In the genomic region with DNA sequence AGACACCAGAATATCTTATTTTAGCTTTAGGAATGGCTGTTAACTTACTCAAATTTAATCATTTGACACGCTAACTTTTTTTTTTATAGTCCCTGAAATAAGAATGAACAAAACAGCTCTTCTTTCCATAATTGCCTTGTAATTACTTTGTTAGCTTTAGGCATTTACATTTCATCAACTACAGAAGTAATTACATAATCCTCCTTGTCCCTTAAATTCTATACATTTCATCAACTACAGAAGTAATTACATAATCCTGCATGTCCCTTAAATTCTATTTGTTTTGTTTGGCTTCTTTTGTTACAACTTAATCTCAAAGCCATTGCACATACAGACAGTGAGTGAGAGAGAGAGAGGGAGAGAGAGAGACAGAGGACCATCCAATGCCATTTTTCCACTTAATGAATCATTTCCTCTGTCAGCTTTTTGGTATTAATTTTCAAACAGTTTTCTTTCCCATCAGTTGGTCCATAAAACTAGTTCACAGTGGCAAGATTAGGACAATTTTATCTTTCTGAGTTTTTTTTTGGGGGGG, we compare ENCODE assay signal across 29 cellular contexts.
DNase-seq lines count a peak whose midpoint lies in the region; TF ChIP-seq lines count a peak whose summit lies in the region.
"Had no signal": no experiment of that assay in that cellular context is flagged by ENCODE, and none has a peak within 500 bp of the region (broad histone marks: within the 10 kb centered on the region; RNA-seq: fewer than 3 reads in every experiment).

No MANE protein-coding gene starts in this region.

- CTCF ChIA-PET in MCF 10A (lab: Yijun Ruan, JAX) = no interaction called here

- no peaks in the 10 kb centered on the region for H4K20me1 ChIP-seq in neural progenitor cell (ENCODE audit: low read depth)

- H3K9ac ChIP-seq in adipocyte (ENCODE audit: low read length) (no peak overlapping the region), neural progenitor cell (no peak overlapping the region)

- H3K9me3 Mint-ChIP-seq in MCF 10A (ENCODE audit: unreplicated experiment) = no peaks in the 10 kb centered on the region
- H3K9me3 Mint-ChIP-seq in neural progenitor cell = no peaks in the 10 kb centered on the region
- H3K9me3 Mint-ChIP-seq: mesothelial cell of epicardium had no signal

- TF ChIP-seq CTCF in MCF 10A (IDR thresholded peaks at IDR 0.05; ENCODE audit: unreplicated experiment) (no peak), breast epithelium (IDR thresholded peaks at IDR 0.05) (no peak), neural progenitor cell (IDR thresholded peaks at IDR 0.05) (no peak), vagina (IDR thresholded peaks at IDR 0.05) (no peak)

- no peaks in the 10 kb centered on the region for H3K4me1 ChIP-seq in breast epithelium
- H3K4me1 ChIP-seq in adipocyte (ENCODE audit: control insufficient read depth, insufficient read depth, low read length) = no peaks in the 10 kb centered on the region
- H3K4me1 ChIP-seq in neural progenitor cell = peaks cover 9% of the 10 kb centered on the region
- H3K4me1 ChIP-seq in vagina = no peaks in the 10 kb centered on the region
- H3K4me1 ChIP-seq: adrenal gland, gastroesophageal sphincter, HAP-1, spleen had no signal

- intact Hi-C loops in MCF 10A (cut with micrococcal nuclease) = no loop called here
- intact Hi-C loops in breast epithelium (cut with DNase I; ENCODE audit: low total_unique reads) = no loop called here
- intact Hi-C loops in vagina (cut with DNase I) = no loop called here

- H3K79me2 ChIP-seq in neural progenitor cell (ENCODE audit: low read depth) = no peaks in the 10 kb centered on the region

- no peak overlapping the region for H3K4me2 ChIP-seq in neural progenitor cell

- no peak overlapping the region for H2AFZ ChIP-seq in neural progenitor cell (replicated peaks)

- POLR2A ChIA-PET in MCF 10A (lab: Yijun Ruan, JAX) = interaction anchor here (0.6 to 0.7 kb wide), 2 partner anchors 206 to 821 kb away, joined by 3 read pairs; no protein-coding TSS in a partner anchor

- H3K4me3 ChIP-seq in breast epithelium (no peak overlapping the region), adipocyte (ENCODE audit: low read length) (no peak overlapping the region), neural progenitor cell (no peak overlapping the region), vagina (no peak overlapping the region)
- H3K4me3 ChIP-seq: adrenal gland, gastroesophageal sphincter, HAP-1, pancreas, spleen had no signal

- H3K4me3 Mint-ChIP-seq in MCF 10A (ENCODE audit: unreplicated experiment) (no peak overlapping the region), neural progenitor cell (no peak overlapping the region)
- H3K4me3 Mint-ChIP-seq: activated CD4-positive, alpha-beta T cell treated with anti-CD3 and anti-CD28 coated beads for 36 hours; immature natural killer cell; mesothelial cell of epicardium; natural killer cell; stimulated activated naive B cell treated with anti-CD40 and anti-IgM and Interleukin-4, amounts not matched to agents 10 μg/mL and 1 μg/mL and 100 μg/mL, for 72 hours; T-helper 17 cell had no signal

- H3K9me3 ChIP-seq in breast epithelium (no peaks in the 10 kb centered on the region), adipocyte (ENCODE audit: control insufficient read depth, low read length) (no peaks in the 10 kb centered on the region), neural progenitor cell (ENCODE audit: low read depth) (no peaks in the 10 kb centered on the region), vagina (no peaks in the 10 kb centered on the region)
- H3K9me3 ChIP-seq: adrenal gland, gastroesophageal sphincter, HAP-1, pancreas had no signal

- H3K4me1 Mint-ChIP-seq in MCF 10A (ENCODE audit: insufficient read depth, unreplicated experiment) (peaks cover 7% of the 10 kb centered on the region), neural progenitor cell (no peaks in the 10 kb centered on the region)
- H3K4me1 Mint-ChIP-seq: activated CD4-positive, alpha-beta T cell treated with anti-CD3 and anti-CD28 coated beads for 36 hours; immature natural killer cell; natural killer cell; stimulated activated naive B cell treated with anti-CD40 and anti-IgM and Interleukin-4, amounts not matched to agents 10 μg/mL and 1 μg/mL and 100 μg/mL, for 72 hours; T-helper 17 cell had no signal

- H3K36me3 ChIP-seq in breast epithelium = no peaks in the 10 kb centered on the region
- no peaks in the 10 kb centered on the region for H3K36me3 ChIP-seq in adipocyte (ENCODE audit: control insufficient read depth, insufficient read depth, low read length, severe bottlenecking)
- H3K36me3 ChIP-seq in neural progenitor cell = no peaks in the 10 kb centered on the region
- H3K36me3 ChIP-seq in vagina = no peaks in the 10 kb centered on the region
- H3K36me3 ChIP-seq: adrenal gland, gastroesophageal sphincter, HAP-1, pancreas, spleen had no signal

- TF ChIP-seq POLR2A in breast epithelium (IDR thresholded peaks at IDR 0.05) (no peak), vagina (IDR thresholded peaks at IDR 0.05) (no peak)

- no TSS peak for BruUV-seq in MCF 10A (replicated peaks; lab: Mats Ljungman, UMichigan)

- H3K36me3 Mint-ChIP-seq in MCF 10A (ENCODE audit: insufficient read depth, unreplicated experiment) (no peaks in the 10 kb centered on the region), neural progenitor cell (no peaks in the 10 kb centered on the region)
- H3K36me3 Mint-ChIP-seq: mesothelial cell of epicardium; natural killer cell; stimulated activated naive B cell treated with anti-CD40 and anti-IgM and Interleukin-4, amounts not matched to agents 10 μg/mL and 1 μg/mL and 100 μg/mL, for 72 hours had no signal

- H3K27ac ChIP-seq in breast epithelium (no peak overlapping the region), neural progenitor cell (no peak overlapping the region), vagina (no peak overlapping the region)
- H3K27ac ChIP-seq: adrenal gland, gastroesophageal sphincter, pancreas, spleen had no signal

- DNase-seq in MCF 10A (ENCODE audit: unreplicated experiment) = peak; percentile 78
- no peak for DNase-seq in breast epithelium (ENCODE audit: low spot score in 2 of 2)
- peak; percentile 57 for DNase-seq in adipocyte (ENCODE audit: low read depth)
- peak; percentile 29 for DNase-seq in fibroblast of gingiva (ENCODE audit: low read depth)
- DNase-seq in neural progenitor cell (ENCODE audit: low spot score) = no peak
- no peak for DNase-seq in vagina (ENCODE audit: extremely low spot score in 2 of 2)
- no peak for DNase-seq in stimulated activated CD4-positive, alpha-beta T cell treated with anti-CD3 and anti-CD28 coated beads, Interleukin-4, amount 100 ng/mL, for 24 hours
- DNase-seq in stimulated activated CD4-positive, alpha-beta T cell treated with anti-CD3 and anti-CD28 coated beads, Interleukin-1b, Interleukin-23, amount 100 ng/mL, for 48 hours = no peak
- DNase-seq: ACHN; activated CD4-positive, alpha-beta T cell treated with anti-CD3 and anti-CD28 coated beads for 36 hours; activated CD8-positive, alpha-beta memory T cell treated with anti-CD3 and anti-CD28 coated beads for 24 hours; activated naive CD4-positive, alpha-beta T cell; activated T-cell treated with anti-CD3 and anti-CD28 coated beads, Interleukin-2, amount 50 U/mL, for 1 hour; adrenal gland; caudate nucleus; DMS79; hippocampal formation; immature natural killer cell; left ventricle myocardium superior; natural killer cell; NCI-H510A; pancreas; spleen; stimulated activated CD4-positive, alpha-beta T cell treated with anti-CD3 and anti-CD28 coated beads, Interleukin-4, amount 100 ng/mL, for 1 hour; stimulated activated naive B cell treated with anti-CD40 and anti-IgM and Interleukin-4, amounts not matched to agents 10 μg/mL and 1 μg/mL and 100 μg/mL, for 72 hours; T-helper 17 cell had no signal

- no peaks in the 10 kb centered on the region for H3F3A ChIP-seq in neural progenitor cell (ENCODE audit: low read depth)

- H3K27me3 Mint-ChIP-seq in MCF 10A (ENCODE audit: insufficient read depth, unreplicated experiment) = no peaks in the 10 kb centered on the region
- no peaks in the 10 kb centered on the region for H3K27me3 Mint-ChIP-seq in neural progenitor cell (ENCODE audit: insufficient read depth, low read depth)
- H3K27me3 Mint-ChIP-seq: activated CD4-positive, alpha-beta T cell treated with anti-CD3 and anti-CD28 coated beads for 36 hours; stimulated activated naive B cell treated with anti-CD40 and anti-IgM and Interleukin-4, amounts not matched to agents 10 μg/mL and 1 μg/mL and 100 μg/mL, for 72 hours; T-helper 17 cell had no signal

- no peak overlapping the region for H3K27ac Mint-ChIP-seq in MCF 10A (ENCODE audit: low read depth, unreplicated experiment)
- no peak overlapping the region for H3K27ac Mint-ChIP-seq in neural progenitor cell
- H3K27ac Mint-ChIP-seq: activated CD4-positive, alpha-beta T cell treated with anti-CD3 and anti-CD28 coated beads for 36 hours; immature natural killer cell; mesothelial cell of epicardium; natural killer cell; stimulated activated naive B cell treated with anti-CD40 and anti-IgM and Interleukin-4, amounts not matched to agents 10 μg/mL and 1 μg/mL and 100 μg/mL, for 72 hours; T-helper 17 cell had no signal

- H3K27me3 ChIP-seq in breast epithelium = no peaks in the 10 kb centered on the region
- no peaks in the 10 kb centered on the region for H3K27me3 ChIP-seq in adipocyte (replicated peaks; ENCODE audit: control insufficient read depth, insufficient read depth, low read length)
- H3K27me3 ChIP-seq in neural progenitor cell = no peaks in the 10 kb centered on the region
- H3K27me3 ChIP-seq in vagina = no peaks in the 10 kb centered on the region
- H3K27me3 ChIP-seq: adrenal gland, gastroesophageal sphincter, pancreas, spleen had no signal

Comparison
In these comparisons a context has a peak if more than half of its experiments do, and no peak if none do; other contexts are left out.
1. DNase-seq: peak in MCF 10A (single experiment), adipocyte (single experiment) and fibroblast of gingiva (single experiment); none in breast epithelium (0 of 2), neural progenitor cell (single experiment), vagina (0 of 2), stimulated activated CD4-positive, alpha-beta T cell treated with anti-CD3 and anti-CD28 coated beads, Interleukin-4, amount 100 ng/mL, for 24 hours (single experiment) and stimulated activated CD4-positive, alpha-beta T cell treated with anti-CD3 and anti-CD28 coated beads, Interleukin-1b, Interleukin-23, amount 100 ng/mL, for 48 hours (single experiment).